In genomic region chr5:103119067-103119764, GRCh38 we compare ENCODE assay signal across 8 cellular contexts. TPM values are rescaled to one million over a fixed set of nuclear protein-coding genes. Genes with fewer than 3 reads are reported as not detected.
DNase-seq lines count a peak whose midpoint lies in the region; ATAC-seq and TF ChIP-seq lines count a peak whose summit lies in the region.

No MANE protein-coding gene starts in this region.

- H3K27ac ChIP-seq in heart left ventricle: peak overlapping the region; percentile 89 to 99 (median 92)
- H3K27ac ChIP-seq in sigmoid colon: peak overlapping the region; percentile 84 to 89 (median 88)

- H3K4me1 ChIP-seq in heart left ventricle (peaks cover 0 to 40% (median 27%) of the 10 kb centered on the region in 12 donors), sigmoid colon (peaks cover 0 to 44% (median 32%) of the 10 kb centered on the region in 4 donors)

- H3K9me3 ChIP-seq in heart left ventricle: no peaks in the 10 kb centered on the region
- H3K9me3 ChIP-seq in sigmoid colon: no peaks in the 10 kb centered on the region

- no peak for TF ChIP-seq EP300 in sigmoid colon (IDR thresholded peaks at IDR 0.05)

- no peaks in the 10 kb centered on the region for H3K9me3 Mint-ChIP-seq in T-helper 2 cell treated with Interferon-gamma antibody and Interleukin-4, amounts not matched to agents 5 μg/mL and 100 μg/mL, for 36 hours

- WGBS in heart left ventricle, 4 donors: 0 to 1% (median 1%) methylated on average over 15 of the region's 15 CpGs
- 0 to 1% methylated on average over 15 of the region's 15 CpGs for WGBS in sigmoid colon, 2 donors

- peaks cover 24% of the 10 kb centered on the region for H3K4me1 Mint-ChIP-seq in T-helper 2 cell treated with Interferon-gamma antibody and Interleukin-4, amounts not matched to agents 5 μg/mL and 100 μg/mL, for 36 hours (ENCODE audit: low read depth)

- TF ChIP-seq CTCF in heart left ventricle (IDR thresholded peaks at IDR 0.05): no peak
- no peak for TF ChIP-seq CTCF in fibroblast of villous mesenchyme (IDR thresholded peaks at IDR 0.05; ENCODE audit: insufficient read depth, low read depth, low read length)
- no peak for TF ChIP-seq CTCF in sigmoid colon (IDR thresholded peaks at IDR 0.05)

- H3K27me3 ChIP-seq in heart left ventricle: no peaks in the 10 kb centered on the region
- no peaks in the 10 kb centered on the region for H3K27me3 ChIP-seq in sigmoid colon

- TF ChIP-seq POLR2A in heart left ventricle (IDR thresholded peaks at IDR 0.05) (no peak), sigmoid colon (IDR thresholded peaks at IDR 0.05) (no peak)

- no peak for ATAC-seq in heart left ventricle
- no peak for ATAC-seq in HG02973 (IDR thresholded peaks at IDR 0.05; ENCODE audit: unreplicated experiment)
- ATAC-seq in HG03565 (IDR thresholded peaks at IDR 0.05; ENCODE audit: unreplicated experiment): no peak

- H3K4me3 ChIP-seq in heart left ventricle (peak overlapping the region; percentile 58 to 94 (median 80)), fibroblast of villous mesenchyme (ENCODE audit: low read depth, low read length) (peak overlapping the region; percentile 93), sigmoid colon (peak overlapping the region; percentile 78 to 83 (median 80))

- H3K36me3 Mint-ChIP-seq in T-helper 2 cell treated with Interferon-gamma antibody and Interleukin-4, amounts not matched to agents 5 μg/mL and 100 μg/mL, for 36 hours (ENCODE audit: low read depth): peaks cover 15% of the 10 kb centered on the region

- DNase-seq in heart left ventricle: no peak
- DNase-seq in cardiac septum (ENCODE audit: low spot score): no peak
- no peak for DNase-seq in T-helper 2 cell treated with Interferon-gamma antibody and Interleukin-4, amounts not matched to agents 5 μg/mL and 100 μg/mL, for 36 hours (ENCODE audit: low spot score)
- DNase-seq in fibroblast of villous mesenchyme (ENCODE audit: low read depth): peak; percentile 4
- no peak for DNase-seq in sigmoid colon
- no peak for DNase-seq in NCI-H345 treated with DMSO at 0.1 percent for 48 hours (lab: John Stamatoyannopoulos, UW; ENCODE audit: unreplicated experiment)

- H3K36me3 ChIP-seq in heart left ventricle: no peaks in the 10 kb centered on the region
- H3K36me3 ChIP-seq in sigmoid colon: no peaks in the 10 kb centered on the region

- intact Hi-C loops in heart left ventricle (cut with DNase I) (loop anchor here in 2 of 10 donors (2.0 to 5.0 kb wide), 2 partner anchors 24 to 362 kb away; partner anchors contain the start of gene PAM (in 1 of the 2)), cardiac septum (cut with DNase I) (loop anchor here (2.0 to 10.0 kb wide), 3 partner anchors 337 to 534 kb away; partner anchors contain the start of gene PAM), sigmoid colon (cut with DNase I) (no loop called here)

- H3K4me3 Mint-ChIP-seq in T-helper 2 cell treated with Interferon-gamma antibody and Interleukin-4, amounts not matched to agents 5 μg/mL and 100 μg/mL, for 36 hours: peak overlapping the region; percentile 92

- no peaks in the 10 kb centered on the region for H3K27me3 Mint-ChIP-seq in T-helper 2 cell treated with Interferon-gamma antibody and Interleukin-4, amounts not matched to agents 5 μg/mL and 100 μg/mL, for 36 hours (ENCODE audit: low read depth)

- H3K27ac Mint-ChIP-seq in T-helper 2 cell treated with Interferon-gamma antibody and Interleukin-4, amounts not matched to agents 5 μg/mL and 100 μg/mL, for 36 hours: peak overlapping the region; percentile 99

RNA-seq across cellular contexts. Expression of gene GIN1, which starts 0.7 kb away (rescaled TPM):
- 10 to 100 TPM in 7 of 9 donors, 1 to 10 TPM in 2; 8.6 to 17.8 (median 13.3) TPM for total RNA-seq in heart left ventricle
- 1 to 10 TPM; 6.7 to 9.4 TPM for polyA plus RNA-seq in heart left ventricle
- total RNA-seq in cardiac septum: 14.8 TPM
- total RNA-seq in fibroblast of villous mesenchyme: 4.2 and 7.8 TPM in 2 replicates
- 10 to 100 TPM in 2 of 4 donors, 1 to 10 TPM in 2; 7.8 to 14.6 (median 9.9) TPM for total RNA-seq in sigmoid colon
- 1 to 10 TPM; 3.0 to 4.0 (median 3.0) TPM for polyA plus RNA-seq in sigmoid colon

RNA-seq across cellular contexts. Expression of gene PPIP5K2, which starts 0.9 kb away (rescaled TPM):
- total RNA-seq in heart left ventricle (10 to 100 TPM; 25.2 to 59.8 (median 39.1) TPM), cardiac septum (31.1 TPM), fibroblast of villous mesenchyme (75.7 and 104 TPM in 2 replicates), sigmoid colon (10 to 100 TPM; 22.8 to 34.1 (median 28.5) TPM)
- polyA plus RNA-seq in heart left ventricle (10 to 100 TPM; 16.6 to 34.9 TPM), sigmoid colon (10 to 100 TPM; 20.4 to 22.7 (median 22.5) TPM)
